In genomic region chr17:4535667-4536258, GRCh38 we compare ENCODE assay signal across 15 cellular contexts. TPM values are rescaled to one million over a fixed set of nuclear protein-coding genes. Genes with fewer than 3 reads are reported as not detected.
A peak's percentile ranks its signal among the peaks of the same experiment; 100 is the strongest.
DNase-seq lines count a peak whose midpoint lies in the region; ATAC-seq and TF ChIP-seq lines count a peak whose summit lies in the region.
"Had no signal": no experiment of that assay in that cellular context is flagged by ENCODE, and none has a peak within 500 bp of the region (broad histone marks: within the 10 kb centered on the region; RNA-seq: fewer than 3 reads in every experiment).

No MANE protein-coding gene starts in this region.

- peak overlapping the region in 1 of 2 experiments; percentile 40 for H3K18ac ChIP-seq in mesenchymal stem cell (ENCODE audit: low read depth in 1 of 2, low read length in 2 of 2)

- no peak overlapping the region for H2BK15ac ChIP-seq in mesenchymal stem cell (ENCODE audit: low read depth, poor library complexity, severe bottlenecking)

- in situ Hi-C loops in transverse colon (cut with MboI; ENCODE audit: low pct_ligation_motif_present in 1 of 4, low pct_unique_long_range_greater_than_20kb in 1 of 4, low sequenced_read_pairs in 3 of 4): no loop called here

- DNase-seq in heart left ventricle (peak in 1 of 5 donors; percentile 24), left cardiac atrium (no peak), dorsolateral prefrontal cortex (no peak), mesenchymal stem cell (no peak), transverse colon (no peak), inferior parietal cortex (ENCODE audit: extremely low spot score) (no peak), H4 (ENCODE audit: low spot score) (no peak)
- DNase-seq: activated CD4-positive, alpha-beta T cell treated with anti-CD3 and anti-CD28 coated beads, Interleukin-2, amount 50 U/mL, for 4 hours; NCI-H187 treated with DMSO at 0.1 percent for 48 hours; stimulated activated CD4-positive, alpha-beta T cell treated with anti-CD3 and anti-CD28 coated beads, Interleukin-12 subunit alpha, Interleukin-12 subunit beta, amount 100 ng/mL, for 4 hours; trophoblast cell had no signal

- no peak overlapping the region for H4K91ac ChIP-seq in mesenchymal stem cell (ENCODE audit: low read length)

- TF ChIP-seq EP300 in transverse colon (IDR thresholded peaks at IDR 0.05; ENCODE audit: low read depth): no peak

- TF ChIP-seq CTCF in heart left ventricle (IDR thresholded peaks at IDR 0.05) (no peak), dorsolateral prefrontal cortex (IDR thresholded peaks at IDR 0.05 in 54 of 56, conservative IDR thresholded peaks at IDR 0.05 in 2 of 56; ENCODE audit: low read depth in 1 of 56, partially characterized antibody in 56 of 56) (no peak), transverse colon (IDR thresholded peaks at IDR 0.05) (no peak)

- H3K4me1 ChIP-seq in heart left ventricle (peaks cover 22 to 96% (median 62%) of the 10 kb centered on the region in 12 donors), mesenchymal stem cell (ENCODE audit: control insufficient read depth, insufficient read depth, low read depth, low read length) (peaks cover 27% of the 10 kb centered on the region), transverse colon (peaks cover 6 to 39% (median 24%) of the 10 kb centered on the region in 4 donors)

- no peak overlapping the region for H3K4ac ChIP-seq in mesenchymal stem cell (ENCODE audit: low read depth in 1 of 2, low read length in 2 of 2)

- no peak overlapping the region for H3K23ac ChIP-seq in mesenchymal stem cell (ENCODE audit: low read length in 2 of 2)

- H3K4me2 ChIP-seq in mesenchymal stem cell (ENCODE audit: low read length, poor library complexity, severe bottlenecking): no peak overlapping the region
- H3K4me2 ChIP-seq: KMS-11 had no signal

- H2BK5ac ChIP-seq in mesenchymal stem cell (ENCODE audit: low read depth, low read length, poor library complexity, severe bottlenecking): no peak overlapping the region

- H3K9me3 ChIP-seq in heart left ventricle (no peaks in the 10 kb centered on the region), mesenchymal stem cell (ENCODE audit: control insufficient read depth, low read length) (no peaks in the 10 kb centered on the region), transverse colon (no peaks in the 10 kb centered on the region)
- H3K9me3 ChIP-seq: ascending aorta had no signal

- H4K8ac ChIP-seq in mesenchymal stem cell (ENCODE audit: low read length): peak overlapping the region; percentile 94

- H2BK12ac ChIP-seq in mesenchymal stem cell (ENCODE audit: low read length in 2 of 2): no peak overlapping the region

- H3K27ac ChIP-seq in heart left ventricle (peak overlapping the region; percentile 20 to 90 (median 70)), dorsolateral prefrontal cortex (peak overlapping the region; percentile 79 to 100 (median 98)), mesenchymal stem cell (ENCODE audit: low read length, poor library complexity, severe bottlenecking) (no peak overlapping the region), transverse colon (peak overlapping the region in 3 of 4 donors; percentile 35 to 47 (median 45))
- H3K27ac ChIP-seq: KMS-11 had no signal

- no peak overlapping the region for H2AK5ac ChIP-seq in mesenchymal stem cell (ENCODE audit: low read length, severe bottlenecking)

- H2BK120ac ChIP-seq in mesenchymal stem cell (ENCODE audit: low read depth, low read length): no peak overlapping the region

- H3K4me3 ChIP-seq in heart left ventricle (peak overlapping the region in 5 of 12 donors; percentile 22 to 37 (median 32)), dorsolateral prefrontal cortex (peak overlapping the region in 32 of 59 donors; percentile 0 to 61 (median 37)), mesenchymal stem cell (ENCODE audit: insufficient read depth in 1 of 2, low read depth in 1 of 2, low read length in 2 of 2) (peak overlapping the region in 1 of 2 experiments; percentile 49), transverse colon (peak overlapping the region in 1 of 4 donors; percentile 0)
- H3K4me3 ChIP-seq: ascending aorta had no signal

- H3K36me3 ChIP-seq in heart left ventricle (peaks cover 0 to 28% (median 13%) of the 10 kb centered on the region in 9 donors), mesenchymal stem cell (ENCODE audit: control insufficient read depth in 1 of 2, insufficient read depth in 2 of 2, low read depth in 1 of 2, low read length in 2 of 2) (peaks cover 22 to 65% of the 10 kb centered on the region in 2 experiments), transverse colon (peaks cover 0 to 16% (median 4%) of the 10 kb centered on the region in 4 donors)

- no peak overlapping the region for H3K9ac ChIP-seq in mesenchymal stem cell (ENCODE audit: low read length)
- H3K9ac ChIP-seq: KMS-11 had no signal

- no peak overlapping the region for H3K14ac ChIP-seq in mesenchymal stem cell (ENCODE audit: low read length in 2 of 2)

- H3K79me1 ChIP-seq in mesenchymal stem cell (replicated peaks; ENCODE audit: low read length, poor library complexity, severe bottlenecking): no peaks in the 10 kb centered on the region

- no peak overlapping the region for H2AFZ ChIP-seq in mesenchymal stem cell (ENCODE audit: low read depth, low read length)

- H3K27me3 ChIP-seq in heart left ventricle (no peaks in the 10 kb centered on the region), dorsolateral prefrontal cortex (no peaks in the 10 kb centered on the region), mesenchymal stem cell (ENCODE audit: control insufficient read depth in 1 of 2, insufficient read depth in 1 of 2, low read length in 2 of 2) (peaks cover 0 to 12% of the 10 kb centered on the region in 2 experiments), transverse colon (peaks cover 24% of the 10 kb centered on the region)
- H3K27me3 ChIP-seq: ascending aorta had no signal

- intact Hi-C loops in heart left ventricle (cut with DNase I): loop anchor here in 5 of 10 donors (5.0 kb wide), 4 partner anchors 33 to 118 kb away; partner anchors contain the start of gene SPNS2 (in 2 of the 5)
- intact Hi-C loops in left cardiac atrium (cut with DNase I): no loop called here
- intact Hi-C loops in dorsolateral prefrontal cortex (cut with DNase I): loop anchor here (2.0 to 5.0 kb wide), 2 partner anchors 37 to 113 kb away; partner anchors contain the start of gene SPNS2 (in 2 of the 2)
- intact Hi-C loops in transverse colon (cut with DNase I; ENCODE audit: low total_unique reads): no loop called here

- WGBS in heart left ventricle, 4 donors: 57 to 78% (median 59%) methylated on average over 17 to 19 of the region's 19 CpGs
- 35% methylated on average over 17 of the region's 19 CpGs for WGBS in mesenchymal stem cell
- 73 to 86% methylated on average over 2 to 19 of the region's 19 CpGs for WGBS in transverse colon (ENCODE audit: low coverage in 1 of 2), 2 donors

- no peak for ATAC-seq in heart left ventricle
- ATAC-seq in left cardiac atrium: no peak
- no peak for ATAC-seq in GM21423 (IDR thresholded peaks at IDR 0.05; ENCODE audit: unreplicated experiment)

- TF ChIP-seq POLR2A in heart left ventricle (IDR thresholded peaks at IDR 0.05) (no peak), transverse colon (IDR thresholded peaks at IDR 0.05) (no peak)

RNA-seq across cellular contexts. Expression of gene MYBBP1A, which starts 19.4 kb away (rescaled TPM):
- total RNA-seq in heart left ventricle (10 to 100 TPM; 17.4 to 34.8 (median 24.4) TPM), left cardiac atrium (10 to 100 TPM; 17.6 to 34.9 TPM), dorsolateral prefrontal cortex (100 to 1,000 TPM in 2 of 120 experiments, 10 to 100 TPM in 118; 49.9 to 110 (median 68.5) TPM), transverse colon (100 to 1,000 TPM in 2 of 4 donors, 10 to 100 TPM in 2; 25.4 to 148 (median 81.5) TPM)
- 10 to 100 TPM; 15.5 to 27.8 TPM for polyA plus RNA-seq in heart left ventricle
- polyA plus RNA-seq in mesenchymal stem cell (2013, experiment 1 of 2): 20.8 TPM
- polyA plus RNA-seq in mesenchymal stem cell (2013, experiment 2 of 2): 19.7 TPM
- 15.0 and 16.4 TPM in 2 replicates for total RNA-seq in H4 (2014; rRNA removed; shearing (Covaris generic))

RNA-seq across cellular contexts. Expression of gene GGT6, which starts 24.6 kb away (rescaled TPM):
- total RNA-seq in heart left ventricle: not detected
- polyA plus RNA-seq in heart left ventricle: not detected
- total RNA-seq in left cardiac atrium: not detected
- total RNA-seq in dorsolateral prefrontal cortex: under 1 TPM in 1 of 120 experiments, not detected in 119; 0.29 TPM
- polyA plus RNA-seq in mesenchymal stem cell (2013, experiment 1 of 2): not detected
- polyA plus RNA-seq in mesenchymal stem cell (2013, experiment 2 of 2): not detected
- 100 to 1,000 TPM; 214 to 308 (median 283) TPM for total RNA-seq in transverse colon
- not detected in 2 replicates for total RNA-seq in H4 (2014; rRNA removed; shearing (Covaris generic))
- total RNA-seq: ascending aorta, neural crest cell had no signal

RNA-seq across cellular contexts. Expression of gene SPNS2, which starts 37.1 kb away (rescaled TPM):
- total RNA-seq in heart left ventricle (10 to 100 TPM in 7 of 9 donors, 1 to 10 TPM in 2; 6.4 to 20.4 (median 11.4) TPM), left cardiac atrium (10 to 100 TPM; 14.2 to 23.4 TPM), dorsolateral prefrontal cortex (100 to 1,000 TPM in 4 of 120 experiments, 10 to 100 TPM in 116; 41.1 to 115 (median 69.7) TPM), transverse colon (10 to 100 TPM in 3 of 4 donors, 1 to 10 TPM in 1; 8.7 to 72.0 (median 18.2) TPM)
- 10 to 100 TPM; 13.7 to 22.0 TPM for polyA plus RNA-seq in heart left ventricle
- 0.01 TPM for polyA plus RNA-seq in mesenchymal stem cell (2013, experiment 1 of 2)
- polyA plus RNA-seq in mesenchymal stem cell (2013, experiment 2 of 2): not detected
- total RNA-seq in H4 (2014; rRNA removed; shearing (Covaris generic)): 0.06 and 0.52 TPM in 2 replicates

RNA-seq across cellular contexts. Expression of gene SMTNL2, which starts 48.6 kb away (rescaled TPM):
- total RNA-seq in heart left ventricle (10 to 100 TPM; 10.1 to 47.5 (median 18.5) TPM), left cardiac atrium (10 to 100 TPM; 13.2 to 13.3 TPM), dorsolateral prefrontal cortex (1 to 10 TPM in 38 of 120 experiments, under 1 TPM in 51, not detected in 31; 0.19 to 4.3 (median 0.85) TPM), transverse colon (under 1 TPM in 3 of 4 donors, not detected in 1; 0.16 to 0.96 (median 0.40) TPM)
- polyA plus RNA-seq in heart left ventricle: 1 to 10 TPM; 2.1 to 8.2 TPM
- 0.12 TPM for polyA plus RNA-seq in mesenchymal stem cell (2013, experiment 1 of 2)
- polyA plus RNA-seq in mesenchymal stem cell (2013, experiment 2 of 2): 0.18 TPM
- 0.08 TPM in 1 of 2 replicates, not detected in the other for total RNA-seq in H4 (2014; rRNA removed; shearing (Covaris generic))

Comparison
In these comparisons a context has a peak if more than half of its experiments do, and no peak if none do; other contexts are left out.
1. RNA of gene GGT6, which starts 24.6 kb away (total RNA-seq): 214 to 308 TPM in transverse colon; not detected in left cardiac atrium, not detected in heart left ventricle, 0.29 TPM in dorsolateral prefrontal cortex and not detected in H4; every median in the first group is over 100 times any median in the second.
2. intact Hi-C loops: an anchor here in dorsolateral prefrontal cortex (2.0 to 5.0 kb wide); none called in left cardiac atrium and transverse colon.